7 cellular contexts compared by ENCODE assay signal in genomic region chr1:2261476-2262395, GRCh38. TPM values are rescaled to one million over a fixed set of nuclear protein-coding genes. Genes with fewer than 3 reads are reported as not detected.
A peak's percentile ranks its signal among the peaks of the same experiment; 100 is the strongest.
DNase-seq lines count a peak whose midpoint lies in the region; ATAC-seq and TF ChIP-seq lines count a peak whose summit lies in the region.
"Not testable (repeated sequence)": the region's sequence is repeated elsewhere in the genome, so short reads cannot be mapped to it uniquely, and the experiment has no call there.

No MANE protein-coding gene starts in this region.

- not testable (repeated sequence) for H3K27me3 ChIP-seq in CD4-positive, CD25-positive, alpha-beta regulatory T cell (ENCODE audit: control insufficient read depth, insufficient read depth, low read length)

- not testable (repeated sequence) for H3K36me3 ChIP-seq in CD4-positive, CD25-positive, alpha-beta regulatory T cell (ENCODE audit: control insufficient read depth, insufficient read depth, low read length); HEK293 (ENCODE audit: control insufficient read depth in 2 of 2, insufficient read depth in 1 of 2, low read length in 2 of 2)

- H3K4me1 ChIP-seq in CD4-positive, CD25-positive, alpha-beta regulatory T cell (ENCODE audit: control insufficient read depth, insufficient read depth, low read length, poor library complexity, severe bottlenecking) = peaks cover 50% of the 10 kb centered on the region
- peaks cover 13% of the 10 kb centered on the region for H3K4me1 ChIP-seq in HEK293 (ENCODE audit: control insufficient read depth, insufficient read depth, low read length)

- H3K4me3 Mint-ChIP-seq in CD4-positive, CD25-positive, alpha-beta regulatory T cell = peak overlapping the region in 3 of 4 donors; percentile 19 to 72 (median 70)
- H3K4me3 Mint-ChIP-seq in activated T-cell treated with anti-CD3 and anti-CD28 coated beads, Interleukin-2, amount 50 U/mL, for 24 hours; nephron progenitor cell: not testable (repeated sequence)

- CTCF ChIA-PET in HEK293 (lab: Yijun Ruan, JAX) = interaction anchor here (0.9 to 1.2 kb wide), 2 partner anchors 24 to 67 kb away, joined by 3 to 5 read pairs; partner anchors contain the start of gene FAAP20

- POLR2A ChIA-PET in HEK293 (lab: Yijun Ruan, JAX) = not testable (repeated sequence)

- TF ChIP-seq CTCF in HEK293 (tag by site-specific recombination; IDR thresholded peaks at IDR 0.05); NB4 (IDR thresholded peaks at IDR 0.05; ENCODE audit: low read depth, low read length); nephron progenitor cell (IDR thresholded peaks at IDR 0.05): not testable (repeated sequence)

- intact Hi-C loops in Right ventricle myocardium inferior (cut with DNase I) = not testable (repeated sequence)

- not testable (repeated sequence) for TF ChIP-seq POLR2A in NB4 (IDR thresholded peaks at IDR 0.05; ENCODE audit: extremely low read depth, insufficient read length)

- not testable (repeated sequence) for H3K27me3 Mint-ChIP-seq in CD4-positive, CD25-positive, alpha-beta regulatory T cell; activated T-cell treated with anti-CD3 and anti-CD28 coated beads, Interleukin-2, amount 50 U/mL, for 24 hours; nephron progenitor cell (ENCODE audit: low read depth, poor library complexity)

- H3K27ac Mint-ChIP-seq in CD4-positive, CD25-positive, alpha-beta regulatory T cell = not testable (repeated sequence)
- peak overlapping the region; percentile 82 for H3K27ac Mint-ChIP-seq in activated T-cell treated with anti-CD3 and anti-CD28 coated beads, Interleukin-2, amount 50 U/mL, for 24 hours
- peak overlapping the region; percentile 83 for H3K27ac Mint-ChIP-seq in nephron progenitor cell

- H3K36me3 Mint-ChIP-seq in CD4-positive, CD25-positive, alpha-beta regulatory T cell = peaks cover 12% of the 10 kb centered on the region
- H3K36me3 Mint-ChIP-seq in activated T-cell treated with anti-CD3 and anti-CD28 coated beads, Interleukin-2, amount 50 U/mL, for 24 hours (ENCODE audit: low read depth) = not testable (repeated sequence)
- peaks cover 44% of the 10 kb centered on the region for H3K36me3 Mint-ChIP-seq in nephron progenitor cell (ENCODE audit: low read depth)

- not testable (repeated sequence) for H3K4me3 ChIP-seq in CD4-positive, CD25-positive, alpha-beta regulatory T cell (ENCODE audit: low read depth, low read length); HEK293 (ENCODE audit: low read depth, low read length); NB4 (ENCODE audit: low read depth, low read length)

- not testable (repeated sequence) for DNase-seq in CD4-positive, CD25-positive, alpha-beta regulatory T cell; activated T-cell treated with anti-CD3 and anti-CD28 coated beads, Interleukin-2, amount 50 U/mL, for 24 hours; nephron progenitor cell
- DNase-seq in NB4 (ENCODE audit: low read depth) (peak; percentile 22), RPMI8226 (peak; percentile 45), Right ventricle myocardium inferior (ENCODE audit: missing footprints) (peak; percentile 39)

- ATAC-seq in CD4-positive, CD25-positive, alpha-beta regulatory T cell (ENCODE audit: low read depth in 2 of 2); Right ventricle myocardium inferior: not testable (repeated sequence)

- H3K9me3 ChIP-seq in CD4-positive, CD25-positive, alpha-beta regulatory T cell (ENCODE audit: control insufficient read depth in 2 of 2, low read length in 2 of 2); HEK293 (ENCODE audit: control insufficient read depth, insufficient read depth, low read depth, low read length): not testable (repeated sequence)

- not testable (repeated sequence) for H3K9me3 Mint-ChIP-seq in CD4-positive, CD25-positive, alpha-beta regulatory T cell; activated T-cell treated with anti-CD3 and anti-CD28 coated beads, Interleukin-2, amount 50 U/mL, for 24 hours; nephron progenitor cell

- H3K4me1 Mint-ChIP-seq in CD4-positive, CD25-positive, alpha-beta regulatory T cell = peaks cover 18 to 87% (median 67%) of the 10 kb centered on the region in 4 donors
- H3K4me1 Mint-ChIP-seq in activated T-cell treated with anti-CD3 and anti-CD28 coated beads, Interleukin-2, amount 50 U/mL, for 24 hours (ENCODE audit: low read depth) = peaks cover 80% of the 10 kb centered on the region
- peaks cover 70% of the 10 kb centered on the region for H3K4me1 Mint-ChIP-seq in nephron progenitor cell

- not testable (repeated sequence) for H3K27ac ChIP-seq in CD4-positive, CD25-positive, alpha-beta regulatory T cell (ENCODE audit: insufficient read depth, low read length, poor library complexity, severe bottlenecking); HEK293 (ENCODE audit: extremely low read depth, low read depth, low read length)

TF ChIP-seq in HEK293, 187 proteins besides CTCF, POLR2A, EP300 and RAD21:
- TF ChIP-seq KLF1 (tag by site-specific recombination; IDR thresholded peaks at IDR 0.05) (peak; percentile 94), ZFHX2 (tag by site-specific recombination; conservative IDR thresholded peaks at IDR 0.05) (peak; percentile 59), EGR2 (tag by site-specific recombination; IDR thresholded peaks at IDR 0.05; ENCODE audit: low read depth) (peak; percentile 64)
TF ChIP-seq in HEK293: peak in this region for 3; not testable (repeated sequence) for 184.

RNA-seq across cellular contexts. Expression of gene SKI, which starts 33.6 kb away (rescaled TPM):
- total RNA-seq in CD4-positive, CD25-positive, alpha-beta regulatory T cell = 218 TPM
- under 1 TPM; 0.25 to 0.57 (median 0.31) TPM for polyA plus RNA-seq in CD4-positive, CD25-positive, alpha-beta regulatory T cell
- total RNA-seq in Right ventricle myocardium inferior = 38.5 TPM
